In genomic region chr12:121467638-121468403, GRCh38 we compare ENCODE assay signal across 1 cellular context.
TF ChIP-seq lines count a peak whose summit lies in the region.

No MANE protein-coding gene starts in this region.

TF ChIP-seq in Ishikawa, 13 proteins besides CTCF, POLR2A, EP300 and RAD21 (continued from another document):
- TF ChIP-seq USF1 (IDR thresholded peaks at IDR 0.05) = no peak
- TF ChIP-seq TCF12 (IDR thresholded peaks at IDR 0.05; ENCODE audit: low read depth) = no peak; the same call in 1 of the 2 replicates
- no peak for TF ChIP-seq YY1 (IDR thresholded peaks at IDR 0.05; ENCODE audit: low read depth)
- TF ChIP-seq NFIC (IDR thresholded peaks at IDR 0.05) = no peak
- TF ChIP-seq CREB1 (IDR thresholded peaks at IDR 0.05; ENCODE audit: low read depth) = no peak
- no peak; the same call in 1 of the 2 replicates for TF ChIP-seq MAX (IDR thresholded peaks at IDR 0.05)
- no peak for TF ChIP-seq FOXM1 (IDR thresholded peaks at IDR 0.05; ENCODE audit: borderline replicate concordance, low read depth)
TF ChIP-seq in Ishikawa: peak in this region for 2.
